1 cellular context compared by ENCODE assay signal in genomic region chr17:60092890-60093493, GRCh38.
A peak's percentile ranks its signal among the peaks of the same experiment; 100 is the strongest.
TF ChIP-seq lines count a peak whose summit lies in the region.

No MANE protein-coding gene starts in this region.

TF ChIP-seq in GM12878, 131 proteins besides CTCF, POLR2A, EP300 and RAD21:
- TF ChIP-seq KLF5 (IDR thresholded peaks at IDR 0.05; ENCODE audit: partially characterized antibody) (peak; percentile 39), ETV6 (conservative IDR thresholded peaks at IDR 0.05 in 1 of 2, IDR thresholded peaks at IDR 0.05 in 1 of 2; ENCODE audit: borderline replicate concordance in 1 of 2, low read depth in 1 of 2) (0 out of 4 replicates have a peak, but pooled peaks of 1 of the 2 experiments have one; percentile 57)
- TF ChIP-seq, protein P1, sequence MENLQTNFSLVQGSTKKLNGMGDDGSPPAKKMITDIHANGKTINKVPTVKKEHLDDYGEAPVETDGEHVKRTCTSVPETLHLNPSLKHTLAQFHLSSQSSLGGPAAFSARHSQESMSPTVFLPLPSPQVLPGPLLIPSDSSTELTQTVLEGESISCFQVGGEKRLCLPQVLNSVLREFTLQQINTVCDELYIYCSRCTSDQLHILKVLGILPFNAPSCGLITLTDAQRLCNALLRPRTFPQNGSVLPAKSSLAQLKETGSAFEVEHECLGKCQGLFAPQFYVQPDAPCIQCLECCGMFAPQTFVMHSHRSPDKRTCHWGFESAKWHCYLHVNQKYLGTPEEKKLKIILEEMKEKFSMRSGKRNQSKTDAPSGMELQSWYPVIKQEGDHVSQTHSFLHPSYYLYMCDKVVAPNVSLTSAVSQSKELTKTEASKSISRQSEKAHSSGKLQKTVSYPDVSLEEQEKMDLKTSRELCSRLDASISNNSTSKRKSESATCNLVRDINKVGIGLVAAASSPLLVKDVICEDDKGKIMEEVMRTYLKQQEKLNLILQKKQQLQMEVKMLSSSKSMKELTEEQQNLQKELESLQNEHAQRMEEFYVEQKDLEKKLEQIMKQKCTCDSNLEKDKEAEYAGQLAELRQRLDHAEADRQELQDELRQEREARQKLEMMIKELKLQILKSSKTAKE (IDR thresholded peaks at IDR 0.05; ENCODE audit: low read depth, poor library complexity, severe bottlenecking) = peak; percentile 78
